ENCODE assay signal across 10 cellular contexts in the genomic region with DNA sequence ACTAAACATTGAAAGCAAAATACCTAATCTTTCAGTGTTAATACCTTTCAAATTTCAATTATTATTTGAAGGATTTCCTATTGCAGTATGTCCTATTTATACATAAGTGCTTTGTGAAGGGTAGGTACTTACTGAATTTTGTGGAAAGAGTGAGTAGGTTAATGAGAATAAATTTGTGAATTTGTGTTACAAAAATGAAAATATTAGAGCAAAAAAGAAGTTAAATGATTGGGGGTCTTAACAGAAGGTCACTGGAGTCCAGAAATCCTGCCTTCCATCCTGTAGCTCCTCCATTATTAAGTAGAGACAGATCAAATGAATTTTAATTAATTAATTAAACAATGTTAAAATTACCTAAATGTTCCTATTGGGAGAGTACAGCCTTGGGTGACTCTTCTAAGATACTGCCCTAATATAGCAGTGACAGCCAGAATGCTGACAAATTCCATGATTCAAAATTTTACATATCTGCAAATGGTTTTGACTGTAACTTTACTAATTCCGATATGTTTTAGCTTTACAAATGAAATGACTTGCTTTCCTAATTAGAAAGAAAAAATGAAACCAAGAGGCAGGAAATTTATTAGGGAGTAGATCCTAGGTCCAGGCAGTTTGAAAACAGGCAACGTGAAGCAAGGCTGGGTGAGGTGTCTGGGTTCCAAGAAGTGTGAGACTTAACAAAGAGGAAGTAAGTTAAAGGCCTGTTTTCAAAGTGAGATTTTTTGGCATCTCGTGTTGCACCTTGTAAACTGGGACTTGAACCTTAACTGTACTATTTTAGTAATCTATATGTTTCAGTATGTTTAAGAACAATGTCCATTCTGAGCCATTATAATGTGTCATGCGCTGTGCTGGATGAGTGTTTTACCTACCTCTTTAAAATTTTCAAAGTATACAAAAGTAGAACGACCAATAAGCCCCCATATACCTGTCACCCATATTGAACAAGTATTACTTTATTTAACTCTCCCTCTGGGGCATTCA. TPM values are rescaled to one million over a fixed set of nuclear protein-coding genes. Genes with fewer than 3 reads are reported as not detected.
DNase-seq lines count a peak whose midpoint lies in the region; ATAC-seq and TF ChIP-seq lines count a peak whose summit lies in the region.
"Had no signal": no experiment of that assay in that cellular context is flagged by ENCODE, and none has a peak within 500 bp of the region (broad histone marks: within the 10 kb centered on the region; RNA-seq: fewer than 3 reads in every experiment).

No MANE protein-coding gene starts in this region.

- no peak overlapping the region for H2AFZ ChIP-seq in MM.1S (ENCODE audit: low read length)

- no peak for DNase-seq in CD4-positive, alpha-beta T cell
- DNase-seq in MM.1S (peak; percentile 62), COLO668 (lab: John Stamatoyannopoulos, UW; ENCODE audit: unreplicated experiment) (no peak), putamen (ENCODE audit: low spot score) (no peak)
- no peak for DNase-seq in effector memory CD4-positive, alpha-beta T cell

- no peaks in the 10 kb centered on the region for H3K27me3 ChIP-seq in CD4-positive, alpha-beta T cell (ENCODE audit: control insufficient read depth, insufficient read depth, low read length)
- no peaks in the 10 kb centered on the region for H3K27me3 ChIP-seq in MM.1S (replicated peaks; ENCODE audit: insufficient read depth, low read length)
- H3K27me3 ChIP-seq in effector memory CD4-positive, alpha-beta T cell (replicated peaks; ENCODE audit: control insufficient read depth, insufficient read depth, low read length, poor library complexity, severe bottlenecking): no peaks in the 10 kb centered on the region
- H3K27me3 ChIP-seq: left lung had no signal

- H3K9me3 ChIP-seq in CD4-positive, alpha-beta T cell (ENCODE audit: control insufficient read depth, low read length): no peaks in the 10 kb centered on the region
- no peaks in the 10 kb centered on the region for H3K9me3 ChIP-seq in MM.1S (replicated peaks; ENCODE audit: insufficient read depth, low read length)
- H3K9me3 ChIP-seq in effector memory CD4-positive, alpha-beta T cell (ENCODE audit: control insufficient read depth, low read length): no peaks in the 10 kb centered on the region
- H3K9me3 ChIP-seq: left lung had no signal

- H3K4me3 Mint-ChIP-seq in CD4-positive, alpha-beta T cell: peak overlapping the region; percentile 92

- TF ChIP-seq CTCF in CD4-positive, alpha-beta T cell (IDR thresholded peaks at IDR 0.05): no peak
- TF ChIP-seq CTCF in MM.1S (IDR thresholded peaks at IDR 0.05; ENCODE audit: low read length): no peak

- CTCF ChIA-PET in CD4-positive, alpha-beta T cell (lab: Charles Lee): no interaction called here

- H3K27ac Mint-ChIP-seq in CD4-positive, alpha-beta T cell: peak overlapping the region; percentile 93

- no peaks in the 10 kb centered on the region for H4K20me1 ChIP-seq in MM.1S (ENCODE audit: insufficient read depth, low read length)

- H3K27me3 Mint-ChIP-seq in CD4-positive, alpha-beta T cell: no peaks in the 10 kb centered on the region

- H3F3A ChIP-seq in MM.1S (ENCODE audit: insufficient read depth, low read length): peaks cover 53% of the 10 kb centered on the region

- peaks cover 91% of the 10 kb centered on the region for H3K4me1 Mint-ChIP-seq in CD4-positive, alpha-beta T cell (ENCODE audit: low read depth)

- H3K79me2 ChIP-seq in MM.1S (ENCODE audit: low read length): peaks cover 54% of the 10 kb centered on the region

- intact Hi-C loops in CD4-positive, alpha-beta T cell (cut with DNase I, micrococcal nuclease): loop anchor here (10.0 kb wide), 5 partner anchors 178 to 1008 kb away; a partner anchor contains a TSS

- H3K36me3 ChIP-seq in MM.1S (replicated peaks; ENCODE audit: insufficient read depth, low read length): peaks cover 21% of the 10 kb centered on the region
- peaks cover 24% of the 10 kb centered on the region for H3K36me3 ChIP-seq in effector memory CD4-positive, alpha-beta T cell (ENCODE audit: control insufficient read depth, insufficient read depth, low read length)

- no peaks in the 10 kb centered on the region for H3K9me3 Mint-ChIP-seq in CD4-positive, alpha-beta T cell

- no peaks in the 10 kb centered on the region for H3K9me2 ChIP-seq in MM.1S (replicated peaks; ENCODE audit: insufficient read depth, low read length)

- H3K4me1 ChIP-seq in MM.1S (ENCODE audit: low read length): peaks cover 47% of the 10 kb centered on the region
- H3K4me1 ChIP-seq in effector memory CD4-positive, alpha-beta T cell (ENCODE audit: control insufficient read depth, insufficient read depth, low read length, poor library complexity, severe bottlenecking): peaks cover 33% of the 10 kb centered on the region

- peak overlapping the region; percentile 68 for H3K9ac ChIP-seq in MM.1S (ENCODE audit: low read length)

- H3K36me3 Mint-ChIP-seq in CD4-positive, alpha-beta T cell (ENCODE audit: low read depth): peaks cover 66% of the 10 kb centered on the region

- H3K4me3 ChIP-seq in MM.1S (ENCODE audit: low read length): peak overlapping the region; percentile 70
- peak overlapping the region; percentile 62 for H3K4me3 ChIP-seq in effector memory CD4-positive, alpha-beta T cell (ENCODE audit: insufficient read depth, low read depth, low read length, poor library complexity, severe bottlenecking)

- peak overlapping the region; percentile 70 for H3K4me2 ChIP-seq in MM.1S (ENCODE audit: low read depth, low read length)

- POLR2A ChIA-PET in CD4-positive, alpha-beta T cell (lab: Charles Lee): interaction anchor here (1.2 to 3.6 kb wide), 2 partner anchors 8 to 302 kb away, joined by 4 to 51 read pairs; a partner anchor contains a TSS

- H3K27ac ChIP-seq in CD4-positive, alpha-beta T cell (ENCODE audit: low read depth, low read length): peak overlapping the region; percentile 21
- peak overlapping the region; percentile 83 for H3K27ac ChIP-seq in MM.1S (ENCODE audit: low read length)
- no peak overlapping the region for H3K27ac ChIP-seq in effector memory CD4-positive, alpha-beta T cell (ENCODE audit: insufficient read depth, low read length, poor library complexity, severe bottlenecking)

- no peak for ATAC-seq in CD4-positive, alpha-beta T cell (ENCODE audit: poor library complexity)
- ATAC-seq in GM19452 (IDR thresholded peaks at IDR 0.05; ENCODE audit: unreplicated experiment) (peak; percentile 31), HG02588 (IDR thresholded peaks at IDR 0.05; ENCODE audit: unreplicated experiment) (no peak), HG03139 (IDR thresholded peaks at IDR 0.05; ENCODE audit: unreplicated experiment) (no peak)

RNA-seq across cellular contexts. Expression of a gene that starts 1.5 kb away (rescaled TPM):
- 10 to 100 TPM; 20.8 to 21.2 TPM for total RNA-seq in CD4-positive, alpha-beta T cell
- total RNA-seq: NCI-H460 had no signal
